Comparison of ENCODE assay signal across 12 cellular contexts in genomic region chr9:81410201-81410600, GRCh38.
A peak's percentile ranks its signal among the peaks of the same experiment; 100 is the strongest.
DNase-seq lines count a peak whose midpoint lies in the region; ATAC-seq and TF ChIP-seq lines count a peak whose summit lies in the region.
"Had no signal": no experiment of that assay in that cellular context is flagged by ENCODE, and none has a peak within 500 bp of the region (broad histone marks: within the 10 kb centered on the region; RNA-seq: fewer than 3 reads in every experiment).

No MANE protein-coding gene starts in this region.

- H3K9me3 ChIP-seq in mammary epithelial cell (replicated peaks; ENCODE audit: insufficient read depth, low read length) (peaks cover 2% of the 10 kb centered on the region), endodermal cell (ENCODE audit: control insufficient read depth, low read length) (no peaks in the 10 kb centered on the region), H9 (ENCODE audit: control insufficient read depth, low read depth, low read length) (no peaks in the 10 kb centered on the region)
- H3K9me3 ChIP-seq: heart left ventricle had no signal

- H4K91ac ChIP-seq in H9 (ENCODE audit: insufficient read length, low read depth, low read length), result no peak overlapping the region

- no peak overlapping the region for H2BK5ac ChIP-seq in H9 (ENCODE audit: insufficient read length, low read length)

- intact Hi-C loops in mammary epithelial cell (cut with micrococcal nuclease), result no loop called here

- H3K36me3 Mint-ChIP-seq in endodermal cell (ENCODE audit: low read depth) (no peaks in the 10 kb centered on the region), H9 (ENCODE audit: insufficient read depth in 1 of 3, low read depth in 3 of 3) (no peaks in the 10 kb centered on the region)
- H3K36me3 Mint-ChIP-seq: CD14-positive monocyte had no signal

- no peaks in the 10 kb centered on the region for H3K36me3 ChIP-seq in mammary epithelial cell (ENCODE audit: insufficient read depth, low read length)
- no peaks in the 10 kb centered on the region for H3K36me3 ChIP-seq in endodermal cell (ENCODE audit: control insufficient read depth, insufficient read depth, low read length)
- H3K36me3 ChIP-seq: heart left ventricle had no signal

- no peak overlapping the region for H4K5ac ChIP-seq in H9 (ENCODE audit: insufficient read length, low read depth, low read length)

- DNase-seq in AG10803 (ENCODE audit: low read depth), result peak; percentile 35
- DNase-seq in M059J (ENCODE audit: low read depth), result peak; percentile 97
- peak; percentile 94 for DNase-seq in mammary epithelial cell
- DNase-seq in kidney glomerular epithelial cell (lab: John Stamatoyannopoulos, UW), result peak; percentile 77
- DNase-seq in activated T-cell treated with anti-CD3 and anti-CD28 coated beads, Interleukin-2, amount 50 U/mL, for 48 hours, result no peak
- no peak for DNase-seq in endodermal cell
- no peak for DNase-seq in H9
- DNase-seq: activated T-cell treated with anti-CD3 and anti-CD28 coated beads, Interleukin-2, amount 50 U/mL, for 4 hours; heart left ventricle; NCI-H345 had no signal

- CTCF ChIA-PET in mammary epithelial cell (lab: Charles Lee; ENCODE audit: low non-redundant PET), result no interaction called here

- H2BK15ac ChIP-seq in H9 (ENCODE audit: low read depth, low read length), result no peak overlapping the region

- H3T11ph ChIP-seq in H9 (ENCODE audit: low read length), result no peak overlapping the region

- H3K27me3 ChIP-seq in mammary epithelial cell (ENCODE audit: insufficient read depth, low read length) (no peaks in the 10 kb centered on the region), endodermal cell (ENCODE audit: control insufficient read depth, insufficient read depth, low read length, poor library complexity, severe bottlenecking) (no peaks in the 10 kb centered on the region), H9 (ENCODE audit: insufficient read depth, low read length) (no peaks in the 10 kb centered on the region)
- H3K27me3 ChIP-seq: heart left ventricle had no signal

- no peaks in the 10 kb centered on the region for H4K20me1 ChIP-seq in mammary epithelial cell (ENCODE audit: insufficient read depth, low read length)
- no peaks in the 10 kb centered on the region for H4K20me1 ChIP-seq in H9 (ENCODE audit: control insufficient read depth, insufficient read depth, insufficient read length)

- BruUV-seq in mammary epithelial cell (replicated peaks; lab: Mats Ljungman, UMichigan), result no TSS peak

- H3K23me2 ChIP-seq in H9 (ENCODE audit: insufficient read length, low read depth, low read length, poor library complexity, severe bottlenecking), result no peaks in the 10 kb centered on the region

- H3K4me1 Mint-ChIP-seq in endodermal cell (peaks cover 8% of the 10 kb centered on the region), H9 (no peaks in the 10 kb centered on the region)

- H3K4me3 ChIP-seq in AG10803 (ENCODE audit: low read length), result no peak overlapping the region
- peak overlapping the region in 2 of 3 experiments; percentile 10 to 31 for H3K4me3 ChIP-seq in mammary epithelial cell (replicated peaks in 1 of 3; ENCODE audit: insufficient read depth in 1 of 3, low read depth in 2 of 3, low read length in 3 of 3)
- no peak overlapping the region for H3K4me3 ChIP-seq in endodermal cell (ENCODE audit: low read length)
- H3K4me3 ChIP-seq: heart left ventricle had no signal

- no peak overlapping the region for H4K8ac ChIP-seq in H9 (replicated peaks; ENCODE audit: insufficient read length, low read depth, low read length)

- H3K79me2 ChIP-seq in mammary epithelial cell (ENCODE audit: insufficient read depth, low read length), result no peaks in the 10 kb centered on the region
- no peaks in the 10 kb centered on the region for H3K79me2 ChIP-seq in H9 (ENCODE audit: insufficient read depth, low read length)

- H3K4me3 Mint-ChIP-seq in endodermal cell (no peak overlapping the region), H9 (no peak overlapping the region)
- H3K4me3 Mint-ChIP-seq: activated T-cell treated with anti-CD3 and anti-CD28 coated beads, Interleukin-2, amount 50 U/mL, for 4 hours; CD14-positive monocyte had no signal

- no peak overlapping the region for H3K27ac Mint-ChIP-seq in endodermal cell
- no peak overlapping the region for H3K27ac Mint-ChIP-seq in H9

- dilution Hi-C loops in mammary epithelial cell (cut with HindIII; ENCODE audit: low sequenced_read_pairs), result no loop called here

- H3K4me2 ChIP-seq in mammary epithelial cell (ENCODE audit: insufficient read depth, low read depth, low read length) (peak overlapping the region; percentile 68), H9 (ENCODE audit: insufficient read depth, insufficient read length, low read length) (no peak overlapping the region)

- H3K27ac ChIP-seq in mammary epithelial cell (ENCODE audit: insufficient read depth, low read depth, low read length), result peak overlapping the region; percentile 33
- no peak overlapping the region for H3K27ac ChIP-seq in endodermal cell (ENCODE audit: low read depth, low read length)
- H3K27ac ChIP-seq in H9 (ENCODE audit: insufficient read length, low read depth, low read length), result no peak overlapping the region
- H3K27ac ChIP-seq: heart left ventricle had no signal

- 0 out of 2 replicates have a peak, but pooled peaks have one; percentile 5 for TF ChIP-seq CTCF in AG10803 (conservative IDR thresholded peaks at IDR 0.05; ENCODE audit: low read length)
- peak in 1 of 2 donors; percentile 11 for TF ChIP-seq CTCF in mammary epithelial cell (conservative IDR thresholded peaks at IDR 0.05 in 1 of 2, IDR thresholded peaks at IDR 0.05 in 1 of 2; ENCODE audit: extremely low read depth in 1 of 2, insufficient read depth in 1 of 2, low read depth in 1 of 2, low read length in 2 of 2)
- no peak for TF ChIP-seq CTCF in endodermal cell (conservative IDR thresholded peaks at IDR 0.05)
- no peak for TF ChIP-seq CTCF in H9 (conservative IDR thresholded peaks at IDR 0.05)

- ATAC-seq in GM19397 (IDR thresholded peaks at IDR 0.05; ENCODE audit: unreplicated experiment), result no peak
- ATAC-seq: activated T-cell treated with anti-CD3 and anti-CD28 coated beads, Interleukin-2, amount 50 U/mL, for 4 hours; heart left ventricle had no signal

- no peak overlapping the region for H2BK12ac ChIP-seq in H9 (ENCODE audit: insufficient read length, low read depth, low read length)

- no peak overlapping the region for H2BK120ac ChIP-seq in H9 (ENCODE audit: low read depth, low read length, poor library complexity, severe bottlenecking)

- no peak overlapping the region for H3K18ac ChIP-seq in H9 (ENCODE audit: insufficient read length, low read depth, low read length)

- peaks cover 13% of the 10 kb centered on the region for H3K4me1 ChIP-seq in mammary epithelial cell (ENCODE audit: insufficient read depth, low read length)
- peaks cover 3% of the 10 kb centered on the region for H3K4me1 ChIP-seq in endodermal cell (ENCODE audit: control insufficient read depth, insufficient read depth, low read length)
- no peaks in the 10 kb centered on the region for H3K4me1 ChIP-seq in H9 (ENCODE audit: insufficient read depth, low read length)

- no peaks in the 10 kb centered on the region for H3K27me3 Mint-ChIP-seq in endodermal cell (ENCODE audit: insufficient read depth)
- H3K27me3 Mint-ChIP-seq in H9 (ENCODE audit: low read depth), result no peaks in the 10 kb centered on the region

- no peak overlapping the region for H3K23ac ChIP-seq in H9 (ENCODE audit: insufficient read length, low read depth, low read length)

- peak overlapping the region; percentile 31 for H2AFZ ChIP-seq in mammary epithelial cell (ENCODE audit: low read depth, low read length)
- H2AFZ ChIP-seq in H9 (ENCODE audit: low read length), result no peak overlapping the region

- no peak overlapping the region for H3K14ac ChIP-seq in H9 (ENCODE audit: insufficient read depth, low read length)

- H3K56ac ChIP-seq in H9 (ENCODE audit: insufficient read length, low read depth, low read length), result no peak overlapping the region

- no peaks in the 10 kb centered on the region for H3K79me1 ChIP-seq in H9 (ENCODE audit: insufficient read depth, low read depth, low read length, poor library complexity, severe bottlenecking)

- no peak overlapping the region for H3K4ac ChIP-seq in H9 (ENCODE audit: low read depth, low read length)

- no peak overlapping the region for H3K9ac ChIP-seq in mammary epithelial cell (ENCODE audit: insufficient read depth, low read length)
- no peak overlapping the region for H3K9ac ChIP-seq in endodermal cell (ENCODE audit: extremely low read depth, low read length, poor library complexity, severe bottlenecking)
- H3K9ac ChIP-seq in H9 (ENCODE audit: extremely low read depth, insufficient read length, low read length), result no peak overlapping the region

- H2BK20ac ChIP-seq in H9 (ENCODE audit: low read depth, low read length, poor library complexity, severe bottlenecking), result no peak overlapping the region

- no peak overlapping the region for H2AK5ac ChIP-seq in H9 (ENCODE audit: insufficient read length, low read length)

- H3K9me3 Mint-ChIP-seq in endodermal cell, result no peaks in the 10 kb centered on the region
- peaks cover 0 to 3% of the 10 kb centered on the region in 2 experiments; a peak in 1 of 5 replicates for H3K9me3 Mint-ChIP-seq in H9

- in situ Hi-C loops in mammary epithelial cell (cut with MboI; ENCODE audit: low sequenced_read_pairs in 2 of 2), result no loop called here

- 0% methylated on average over 3 of the region's 4 CpGs for WGBS in mammary epithelial cell (ENCODE audit: low coverage, missing lambda C conversion rate)
- 86 to 89% methylated on average over 4 of the region's 4 CpGs for WGBS in endodermal cell (ENCODE audit: insufficient coverage in 1 of 2, insufficient read length in 1 of 2), 2 experiments
- no CpG with 5 or more reads among the region's 4 CpGs for WGBS in H9 (ENCODE audit: extremely low coverage, insufficient read length, low lambda C conversion rate)

Comparison
In these comparisons a context has a peak if more than half of its experiments do, and no peak if none do; other contexts are left out.
1. DNase-seq: peak in AG10803 (single experiment), M059J (single experiment), mammary epithelial cell (single experiment) and kidney glomerular epithelial cell (single experiment); none in activated T-cell treated with anti-CD3 and anti-CD28 coated beads, Interleukin-2, amount 50 U/mL, for 48 hours (0 of 2), endodermal cell (single experiment) and H9 (single experiment).
2. H3K4me3 ChIP-seq: peak in mammary epithelial cell (2 of 3); none in AG10803 (single experiment) and endodermal cell (single experiment).